In the genomic region with DNA sequence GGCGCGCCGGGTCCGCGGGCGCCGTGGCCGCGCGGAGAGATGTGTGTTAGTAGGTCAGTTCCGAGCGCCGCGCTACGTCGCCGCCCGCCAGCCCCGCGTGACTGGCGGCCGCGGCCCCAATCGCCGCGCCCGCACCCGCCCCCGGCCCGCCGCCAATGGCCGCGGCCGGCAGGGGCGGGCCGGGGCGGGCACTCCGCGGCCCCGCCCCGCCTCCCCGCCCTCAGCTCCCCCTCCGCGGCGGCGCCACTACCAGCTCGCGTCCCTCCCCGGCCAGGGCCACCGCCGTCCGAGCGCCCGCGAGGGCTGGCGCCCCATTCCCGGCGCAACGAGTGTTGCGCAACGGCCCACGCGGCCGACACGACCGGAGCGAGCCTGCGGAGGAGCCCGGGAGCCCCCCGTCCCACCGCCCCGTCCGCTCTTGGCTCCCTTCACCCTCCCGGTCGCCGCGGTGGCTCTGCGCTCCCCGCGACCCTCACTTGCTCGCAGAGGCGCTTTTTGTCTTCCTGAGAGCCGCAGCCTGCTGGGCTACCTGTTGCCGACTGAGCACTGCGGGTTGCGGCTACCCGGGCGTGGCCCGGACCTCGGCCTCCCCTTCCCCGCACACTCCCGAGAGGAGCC, we compare ENCODE assay signal across 8 cellular contexts. TPM values are rescaled to one million over a fixed set of nuclear protein-coding genes. Genes with fewer than 3 reads are reported as not detected.
DNase-seq lines count a peak whose midpoint lies in the region; ATAC-seq and TF ChIP-seq lines count a peak whose summit lies in the region.

A gene with protein sequence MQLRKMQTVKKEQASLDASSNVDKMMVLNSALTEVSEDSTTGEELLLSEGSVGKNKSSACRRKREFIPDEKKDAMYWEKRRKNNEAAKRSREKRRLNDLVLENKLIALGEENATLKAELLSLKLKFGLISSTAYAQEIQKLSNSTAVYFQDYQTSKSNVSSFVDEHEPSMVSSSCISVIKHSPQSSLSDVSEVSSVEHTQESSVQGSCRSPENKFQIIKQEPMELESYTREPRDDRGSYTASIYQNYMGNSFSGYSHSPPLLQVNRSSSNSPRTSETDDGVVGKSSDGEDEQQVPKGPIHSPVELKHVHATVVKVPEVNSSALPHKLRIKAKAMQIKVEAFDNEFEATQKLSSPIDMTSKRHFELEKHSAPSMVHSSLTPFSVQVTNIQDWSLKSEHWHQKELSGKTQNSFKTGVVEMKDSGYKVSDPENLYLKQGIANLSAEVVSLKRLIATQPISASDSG (minus strand): TSS at position 48 of the 618 bp plus-strand sequence. CDS start 13,098 bp downstream, outside the sequence.

- TF ChIP-seq EP300 in suprapubic skin (IDR thresholded peaks at IDR 0.05), result no peak

- H3K9ac ChIP-seq in SK-N-MC (ENCODE audit: insufficient read length), result peak within 1 kb of the TSS; percentile 37

- H4K20me1 ChIP-seq in DOHH2 (ENCODE audit: control insufficient read depth, insufficient read depth, low read depth, low read length), result no peaks in the 10 kb centered on the region

- peaks cover 3% of the 10 kb centered on the region for H3K79me2 ChIP-seq in DOHH2 (ENCODE audit: control insufficient read depth, low read length)

- TF ChIP-seq CTCF in DOHH2 (IDR thresholded peaks at IDR 0.05; ENCODE audit: low read depth, low read length, poor library complexity, severe bottlenecking) (no peak), suprapubic skin (IDR thresholded peaks at IDR 0.05) (no peak)

- H3K27ac ChIP-seq in DOHH2 (ENCODE audit: low read depth, low read length) (no peak within 1 kb of the TSS), SK-N-MC (no peak within 1 kb of the TSS), suprapubic skin (peak within 1 kb of the TSS; percentile 100)

- DNase-seq in Kasumi-1 (lab: John Stamatoyannopoulos, UW) (peak; percentile 40 to 47), SK-N-MC (ENCODE audit: low read depth, low spot score) (no peak), germinal center (ENCODE audit: low spot score) (peak; percentile 90), nucleus accumbens (lab: John Stamatoyannopoulos, UW) (peak in 53 of 56 donors; percentile 40 to 91 (median 71)), suprapubic skin (ENCODE audit: low spot score in 2 of 2) (peak; percentile 89 to 90)
- DNase-seq in activated naive CD4-positive, alpha-beta T cell treated with anti-CD3 and anti-CD28 coated beads, Interleukin-2, amount 50 U/mL, for 16 hours, result peak; percentile 71

- peak; percentile 74 to 87 for TF ChIP-seq POLR2A in suprapubic skin (IDR thresholded peaks at IDR 0.05)

- peaks cover 29% of the 10 kb centered on the region for H3K4me1 ChIP-seq in DOHH2 (ENCODE audit: control insufficient read depth, low read length)
- peaks cover 67% of the 10 kb centered on the region for H3K4me1 ChIP-seq in suprapubic skin

- H3K9me3 ChIP-seq in DOHH2 (ENCODE audit: control insufficient read depth, insufficient read depth, low read length) (no peaks in the 10 kb centered on the region), SK-N-MC (ENCODE audit: low read depth, low read length) (no peaks in the 10 kb centered on the region), suprapubic skin (no peaks in the 10 kb centered on the region)

- H3K4me3 ChIP-seq in DOHH2 (ENCODE audit: low read length) (peak within 1 kb of the TSS; percentile 79), SK-N-MC (peak within 1 kb of the TSS; percentile 97), suprapubic skin (peak within 1 kb of the TSS; percentile 94)

- peak; percentile 69 for ATAC-seq in GM21825 (IDR thresholded peaks at IDR 0.05; ENCODE audit: unreplicated experiment)

- no CpG with 5 or more reads among the region's 92 CpGs for WGBS in suprapubic skin

- peaks cover 83% of the 10 kb centered on the region for H3K27me3 ChIP-seq in DOHH2 (ENCODE audit: control insufficient read depth, low read length)
- no peaks in the 10 kb centered on the region for H3K27me3 ChIP-seq in suprapubic skin

- H3K4me2 ChIP-seq in DOHH2 (ENCODE audit: low read length), result peak within 1 kb of the TSS; percentile 99

- H3K36me3 ChIP-seq in DOHH2 (ENCODE audit: control insufficient read depth, low read length), result no peaks in the 10 kb centered on the region
- no peaks in the 10 kb centered on the region for H3K36me3 ChIP-seq in SK-N-MC (ENCODE audit: insufficient read depth, low read length)
- H3K36me3 ChIP-seq in suprapubic skin, result no peaks in the 10 kb centered on the region

- H3F3A ChIP-seq in DOHH2 (ENCODE audit: control insufficient read depth, insufficient read depth), result no peaks in the 10 kb centered on the region; the same call in 1 of the 2 replicates

- no peaks in the 10 kb centered on the region for H3K9me2 ChIP-seq in DOHH2 (replicated peaks; ENCODE audit: control insufficient read depth, low read length)

RNA-seq across cellular contexts. Expression of the gene that starts here (rescaled TPM):
- 10 to 100 TPM; 28.0 to 58.5 (median 37.8) TPM for total RNA-seq in suprapubic skin
